8 cellular contexts compared by ENCODE assay signal in genomic region chr9:88535226-88535931, GRCh38. TPM values are rescaled to one million over a fixed set of nuclear protein-coding genes. Genes with fewer than 3 reads are reported as not detected.
DNase-seq lines count a peak whose midpoint lies in the region; ATAC-seq and TF ChIP-seq lines count a peak whose summit lies in the region.

No MANE protein-coding gene starts in this region.

- peak overlapping the region in 7 of 59 donors; percentile 1 to 58 (median 27) for H3K27ac ChIP-seq in dorsolateral prefrontal cortex

- H3K4me3 Mint-ChIP-seq in CD14-positive monocyte: peak overlapping the region; percentile 70 to 83
- H3K4me3 Mint-ChIP-seq in naive B cell: peak overlapping the region; percentile 44 to 76 (median 60)

- peaks cover 34% of the 10 kb centered on the region for H3K4me1 Mint-ChIP-seq in CD14-positive monocyte
- H3K4me1 Mint-ChIP-seq in naive B cell: peaks cover 14 to 21% (median 21%) of the 10 kb centered on the region in 3 donors

- DNase-seq in CD14-positive monocyte (ENCODE audit: low spot score) (no peak), NCI-H69 (lab: John Stamatoyannopoulos, UW) (peak; percentile 67), dorsolateral prefrontal cortex (no peak), naive B cell (no peak), HUDEP-2 (lab: John Stamatoyannopoulos, UW; ENCODE audit: unreplicated experiment in 76 of 76) (no peak), NCI-H774 (lab: John Stamatoyannopoulos, UW) (no peak), DMS114 treated with DMSO at 0.1 percent for 48 hours (lab: John Stamatoyannopoulos, UW; ENCODE audit: unreplicated experiment) (no peak)

- H3K36me3 Mint-ChIP-seq in CD14-positive monocyte: peaks cover 0 to 2% of the 10 kb centered on the region in 2 donors
- no peaks in the 10 kb centered on the region for H3K36me3 Mint-ChIP-seq in naive B cell

- H3K27ac Mint-ChIP-seq in CD14-positive monocyte (no peak overlapping the region), naive B cell (no peak overlapping the region)

- TF ChIP-seq CTCF in CD14-positive monocyte (IDR thresholded peaks at IDR 0.05): no peak
- TF ChIP-seq CTCF in dorsolateral prefrontal cortex (IDR thresholded peaks at IDR 0.05 in 54 of 56, conservative IDR thresholded peaks at IDR 0.05 in 2 of 56; ENCODE audit: low read depth in 1 of 56, partially characterized antibody in 56 of 56): no peak

- H3K9me3 Mint-ChIP-seq in CD14-positive monocyte (peaks cover 0 to 9% (median 2%) of the 10 kb centered on the region in 7 donors), naive B cell (peaks cover 0 to 4% (median 0%) of the 10 kb centered on the region in 7 donors)

- intact Hi-C loops in CD14-positive monocyte (cut with micrococcal nuclease) (no loop called here), dorsolateral prefrontal cortex (cut with DNase I) (no loop called here)

- peak overlapping the region; percentile 13 to 68 (median 50) for H3K4me3 ChIP-seq in dorsolateral prefrontal cortex

- H3K27me3 ChIP-seq in dorsolateral prefrontal cortex: peaks cover 0 to 18% (median 4%) of the 10 kb centered on the region in 45 donors

- ATAC-seq in naive B cell (ENCODE audit: low read depth in 2 of 2) (peak; percentile 16 to 33), HG03521 (IDR thresholded peaks at IDR 0.05; ENCODE audit: unreplicated experiment) (no peak)

- H3K27me3 Mint-ChIP-seq in CD14-positive monocyte (ENCODE audit: low read depth in 3 of 3): peaks cover 45 to 68% (median 64%) of the 10 kb centered on the region in 3 donors
- H3K27me3 Mint-ChIP-seq in naive B cell: peaks cover 33 to 72% (median 55%) of the 10 kb centered on the region in 3 donors

RNA-seq across cellular contexts. Expression of gene NXNL2, which starts 0.4 kb away (rescaled TPM):
- not detected for polyA plus RNA-seq in CD14-positive monocyte
- 1 to 10 TPM in 60 of 120 experiments, under 1 TPM in 47, not detected in 13; 0.39 to 2.8 (median 1.1) TPM for total RNA-seq in dorsolateral prefrontal cortex
- not detected for polyA plus RNA-seq in naive B cell (ENCODE audit: low read depth in 6 of 6)
